ENCODE assay signal across 2 cellular contexts in the genomic region with DNA sequence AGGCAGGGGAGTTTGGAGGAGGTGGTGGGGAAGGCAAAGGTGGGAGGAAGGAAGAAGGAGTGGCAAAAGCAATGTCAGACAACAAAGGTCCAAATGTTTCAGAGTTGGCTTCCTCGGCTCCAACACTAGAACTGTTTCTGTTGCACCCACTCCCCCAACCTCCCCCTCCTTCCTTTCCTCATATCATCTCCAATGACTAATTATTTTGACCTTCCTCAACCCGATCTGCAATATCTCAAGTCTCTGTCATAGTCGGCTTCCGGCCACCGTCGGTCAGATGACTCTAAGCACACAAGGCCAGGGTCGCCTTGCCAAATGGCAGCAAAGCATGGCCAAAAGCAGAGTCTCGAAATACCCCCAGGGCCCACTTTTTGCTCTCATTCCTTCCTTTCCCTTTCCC.
TF ChIP-seq lines count a peak whose summit lies in the region.

No MANE protein-coding gene starts in this region.

TF ChIP-seq in GM23338, 12 proteins besides CTCF, POLR2A, EP300 and RAD21 (continues in another document):
- TF ChIP-seq, protein P1, sequence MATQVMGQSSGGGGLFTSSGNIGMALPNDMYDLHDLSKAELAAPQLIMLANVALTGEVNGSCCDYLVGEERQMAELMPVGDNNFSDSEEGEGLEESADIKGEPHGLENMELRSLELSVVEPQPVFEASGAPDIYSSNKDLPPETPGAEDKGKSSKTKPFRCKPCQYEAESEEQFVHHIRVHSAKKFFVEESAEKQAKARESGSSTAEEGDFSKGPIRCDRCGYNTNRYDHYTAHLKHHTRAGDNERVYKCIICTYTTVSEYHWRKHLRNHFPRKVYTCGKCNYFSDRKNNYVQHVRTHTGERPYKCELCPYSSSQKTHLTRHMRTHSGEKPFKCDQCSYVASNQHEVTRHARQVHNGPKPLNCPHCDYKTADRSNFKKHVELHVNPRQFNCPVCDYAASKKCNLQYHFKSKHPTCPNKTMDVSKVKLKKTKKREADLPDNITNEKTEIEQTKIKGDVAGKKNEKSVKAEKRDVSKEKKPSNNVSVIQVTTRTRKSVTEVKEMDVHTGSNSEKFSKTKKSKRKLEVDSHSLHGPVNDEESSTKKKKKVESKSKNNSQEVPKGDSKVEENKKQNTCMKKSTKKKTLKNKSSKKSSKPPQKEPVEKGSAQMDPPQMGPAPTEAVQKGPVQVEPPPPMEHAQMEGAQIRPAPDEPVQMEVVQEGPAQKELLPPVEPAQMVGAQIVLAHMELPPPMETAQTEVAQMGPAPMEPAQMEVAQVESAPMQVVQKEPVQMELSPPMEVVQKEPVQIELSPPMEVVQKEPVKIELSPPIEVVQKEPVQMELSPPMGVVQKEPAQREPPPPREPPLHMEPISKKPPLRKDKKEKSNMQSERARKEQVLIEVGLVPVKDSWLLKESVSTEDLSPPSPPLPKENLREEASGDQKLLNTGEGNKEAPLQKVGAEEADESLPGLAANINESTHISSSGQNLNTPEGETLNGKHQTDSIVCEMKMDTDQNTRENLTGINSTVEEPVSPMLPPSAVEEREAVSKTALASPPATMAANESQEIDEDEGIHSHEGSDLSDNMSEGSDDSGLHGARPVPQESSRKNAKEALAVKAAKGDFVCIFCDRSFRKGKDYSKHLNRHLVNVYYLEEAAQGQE (IDR thresholded peaks at IDR 0.05; ENCODE audit: unreplicated experiment), result no peak
- TF ChIP-seq, protein P2, sequence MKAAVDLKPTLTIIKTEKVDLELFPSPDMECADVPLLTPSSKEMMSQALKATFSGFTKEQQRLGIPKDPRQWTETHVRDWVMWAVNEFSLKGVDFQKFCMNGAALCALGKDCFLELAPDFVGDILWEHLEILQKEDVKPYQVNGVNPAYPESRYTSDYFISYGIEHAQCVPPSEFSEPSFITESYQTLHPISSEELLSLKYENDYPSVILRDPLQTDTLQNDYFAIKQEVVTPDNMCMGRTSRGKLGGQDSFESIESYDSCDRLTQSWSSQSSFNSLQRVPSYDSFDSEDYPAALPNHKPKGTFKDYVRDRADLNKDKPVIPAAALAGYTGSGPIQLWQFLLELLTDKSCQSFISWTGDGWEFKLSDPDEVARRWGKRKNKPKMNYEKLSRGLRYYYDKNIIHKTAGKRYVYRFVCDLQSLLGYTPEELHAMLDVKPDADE (IDR thresholded peaks at IDR 0.05), result no peak
- TF ChIP-seq, protein P3, sequence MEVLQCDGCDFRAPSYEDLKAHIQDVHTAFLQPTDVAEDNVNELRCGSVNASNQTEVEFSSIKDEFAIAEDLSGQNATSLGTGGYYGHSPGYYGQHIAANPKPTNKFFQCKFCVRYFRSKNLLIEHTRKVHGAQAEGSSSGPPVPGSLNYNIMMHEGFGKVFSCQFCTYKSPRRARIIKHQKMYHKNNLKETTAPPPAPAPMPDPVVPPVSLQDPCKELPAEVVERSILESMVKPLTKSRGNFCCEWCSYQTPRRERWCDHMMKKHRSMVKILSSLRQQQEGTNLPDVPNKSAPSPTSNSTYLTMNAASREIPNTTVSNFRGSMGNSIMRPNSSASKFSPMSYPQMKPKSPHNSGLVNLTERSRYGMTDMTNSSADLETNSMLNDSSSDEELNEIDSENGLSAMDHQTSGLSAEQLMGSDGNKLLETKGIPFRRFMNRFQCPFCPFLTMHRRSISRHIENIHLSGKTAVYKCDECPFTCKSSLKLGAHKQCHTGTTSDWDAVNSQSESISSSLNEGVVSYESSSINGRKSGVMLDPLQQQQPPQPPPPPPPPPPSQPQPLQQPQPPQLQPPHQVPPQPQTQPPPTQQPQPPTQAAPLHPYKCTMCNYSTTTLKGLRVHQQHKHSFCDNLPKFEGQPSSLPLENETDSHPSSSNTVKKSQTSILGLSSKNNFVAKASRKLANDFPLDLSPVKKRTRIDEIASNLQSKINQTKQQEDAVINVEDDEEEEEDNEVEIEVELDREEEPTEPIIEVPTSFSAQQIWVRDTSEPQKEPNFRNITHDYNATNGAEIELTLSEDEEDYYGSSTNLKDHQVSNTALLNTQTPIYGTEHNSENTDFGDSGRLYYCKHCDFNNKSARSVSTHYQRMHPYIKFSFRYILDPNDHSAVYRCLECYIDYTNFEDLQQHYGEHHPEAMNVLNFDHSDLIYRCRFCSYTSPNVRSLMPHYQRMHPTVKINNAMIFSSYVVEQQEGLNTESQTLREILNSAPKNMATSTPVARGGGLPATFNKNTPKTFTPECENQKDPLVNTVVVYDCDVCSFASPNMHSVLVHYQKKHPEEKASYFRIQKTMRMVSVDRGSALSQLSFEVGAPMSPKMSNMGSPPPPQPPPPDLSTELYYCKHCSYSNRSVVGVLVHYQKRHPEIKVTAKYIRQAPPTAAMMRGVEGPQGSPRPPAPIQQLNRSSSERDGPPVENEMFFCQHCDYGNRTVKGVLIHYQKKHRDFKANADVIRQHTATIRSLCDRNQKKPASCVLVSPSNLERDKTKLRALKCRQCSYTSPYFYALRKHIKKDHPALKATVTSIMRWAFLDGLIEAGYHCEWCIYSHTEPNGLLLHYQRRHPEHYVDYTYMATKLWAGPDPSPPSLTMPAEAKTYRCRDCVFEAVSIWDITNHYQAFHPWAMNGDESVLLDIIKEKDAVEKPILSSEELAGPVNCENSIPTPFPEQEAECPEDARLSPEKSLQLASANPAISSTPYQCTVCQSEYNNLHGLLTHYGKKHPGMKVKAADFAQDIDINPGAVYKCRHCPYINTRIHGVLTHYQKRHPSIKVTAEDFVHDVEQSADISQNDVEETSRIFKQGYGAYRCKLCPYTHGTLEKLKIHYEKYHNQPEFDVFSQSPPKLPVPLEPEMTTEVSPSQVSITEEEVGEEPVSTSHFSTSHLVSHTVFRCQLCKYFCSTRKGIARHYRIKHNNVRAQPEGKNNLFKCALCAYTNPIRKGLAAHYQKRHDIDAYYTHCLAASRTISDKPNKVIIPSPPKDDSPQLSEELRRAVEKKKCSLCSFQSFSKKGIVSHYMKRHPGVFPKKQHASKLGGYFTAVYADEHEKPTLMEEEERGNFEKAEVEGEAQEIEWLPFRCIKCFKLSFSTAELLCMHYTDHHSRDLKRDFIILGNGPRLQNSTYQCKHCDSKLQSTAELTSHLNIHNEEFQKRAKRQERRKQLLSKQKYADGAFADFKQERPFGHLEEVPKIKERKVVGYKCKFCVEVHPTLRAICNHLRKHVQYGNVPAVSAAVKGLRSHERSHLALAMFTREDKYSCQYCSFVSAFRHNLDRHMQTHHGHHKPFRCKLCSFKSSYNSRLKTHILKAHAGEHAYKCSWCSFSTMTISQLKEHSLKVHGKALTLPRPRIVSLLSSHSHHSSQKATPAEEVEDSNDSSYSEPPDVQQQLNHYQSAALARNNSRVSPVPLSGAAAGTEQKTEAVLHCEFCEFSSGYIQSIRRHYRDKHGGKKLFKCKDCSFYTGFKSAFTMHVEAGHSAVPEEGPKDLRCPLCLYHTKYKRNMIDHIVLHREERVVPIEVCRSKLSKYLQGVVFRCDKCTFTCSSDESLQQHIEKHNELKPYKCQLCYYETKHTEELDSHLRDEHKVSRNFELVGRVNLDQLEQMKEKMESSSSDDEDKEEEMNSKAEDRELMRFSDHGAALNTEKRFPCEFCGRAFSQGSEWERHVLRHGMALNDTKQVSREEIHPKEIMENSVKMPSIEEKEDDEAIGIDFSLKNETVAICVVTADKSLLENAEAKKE (CRISPR knock-in tag; IDR thresholded peaks at IDR 0.05), result no peak
- no peak for TF ChIP-seq EZH2 (IDR thresholded peaks at IDR 0.05; ENCODE audit: low read depth, unreplicated experiment)
- no peak for TF ChIP-seq JUNB (IDR thresholded peaks at IDR 0.05; ENCODE audit: unreplicated experiment)
- TF ChIP-seq NANOG (IDR thresholded peaks at IDR 0.05; ENCODE audit: borderline replicate concordance), result no peak
- no peak for TF ChIP-seq ZNF114 (CRISPR knock-in tag; IDR thresholded peaks at IDR 0.05)
- no peak for TF ChIP-seq EZH2phosphoT487 (IDR thresholded peaks at IDR 0.05; ENCODE audit: unreplicated experiment)
- no peak for TF ChIP-seq POLR2AphosphoS5 (IDR thresholded peaks at IDR 0.05; ENCODE audit: low read depth)
- no peak for TF ChIP-seq STAT1 (IDR thresholded peaks at IDR 0.05; ENCODE audit: unreplicated experiment)

TF ChIP-seq in SK-N-SH, 30 proteins besides CTCF, POLR2A, EP300 and RAD21 (continued from another document):
- TF ChIP-seq GABPA (IDR thresholded peaks at IDR 0.05; ENCODE audit: low read depth) (no peak), RXRA (IDR thresholded peaks at IDR 0.05; ENCODE audit: borderline replicate concordance, low read depth) (peak; percentile 93), FOXM1 (IDR thresholded peaks at IDR 0.05; ENCODE audit: low read depth) (no peak), TCF12 (IDR thresholded peaks at IDR 0.05) (peak; percentile 90), MEF2A (IDR thresholded peaks at IDR 0.05; ENCODE audit: borderline replicate concordance, low read depth) (no peak), PBX3 (IDR thresholded peaks at IDR 0.05) (peak; percentile 86), TAF1 (IDR thresholded peaks at IDR 0.05; ENCODE audit: borderline replicate concordance, low read depth, low read length) (no peak), GATA2 (CRISPR knock-in tag; IDR thresholded peaks at IDR 0.05) (no peak), RFX5 (IDR thresholded peaks at IDR 0.05; ENCODE audit: low read length) (no peak), FOSL2 (IDR thresholded peaks at IDR 0.05; ENCODE audit: borderline replicate concordance, low read depth) (peak; percentile 60), IRF3 (IDR thresholded peaks at IDR 0.05; ENCODE audit: low read depth, low read length) (no peak), JUND (IDR thresholded peaks at IDR 0.05) (peak; percentile 65), NFIC (IDR thresholded peaks at IDR 0.05; ENCODE audit: borderline replicate concordance) (peak; percentile 60; the same call in 1 of the 2 replicates)
- TF ChIP-seq, protein P4, sequence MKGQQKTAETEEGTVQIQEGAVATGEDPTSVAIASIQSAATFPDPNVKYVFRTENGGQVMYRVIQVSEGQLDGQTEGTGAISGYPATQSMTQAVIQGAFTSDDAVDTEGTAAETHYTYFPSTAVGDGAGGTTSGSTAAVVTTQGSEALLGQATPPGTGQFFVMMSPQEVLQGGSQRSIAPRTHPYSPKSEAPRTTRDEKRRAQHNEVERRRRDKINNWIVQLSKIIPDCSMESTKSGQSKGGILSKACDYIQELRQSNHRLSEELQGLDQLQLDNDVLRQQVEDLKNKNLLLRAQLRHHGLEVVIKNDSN (IDR thresholded peaks at IDR 0.05; ENCODE audit: borderline replicate concordance, low read depth), result 0 out of 2 replicates have a peak, but pooled peaks have one; percentile 24
